In genomic region chr9:123893146-123893545, GRCh38 we compare ENCODE assay signal across 27 cellular contexts.
"Had no signal": no experiment of that assay in that cellular context is flagged by ENCODE, and none has a peak within 500 bp of the region (broad histone marks: within the 10 kb centered on the region; RNA-seq: fewer than 3 reads in every experiment).

No MANE protein-coding gene starts in this region.

- ATAC-seq: activated CD4-positive, CD25-positive, alpha-beta regulatory T cell treated with anti-CD3 and anti-CD28 coated beads, Interleukin-2, amount 50 U/mL, for 24 hours; activated CD8-positive, alpha-beta T cell treated with anti-CD3 and anti-CD28 coated beads, Interleukin-2, amount 10 ng/mL, durations not matched to agents 7 days and 5 days; Panc1; Right ventricle myocardium inferior; T-cell had no signal

- H3K4me3 Mint-ChIP-seq: activated CD8-positive, alpha-beta T cell treated with anti-CD3 and anti-CD28 coated beads, Interleukin-2, amount 10 ng/mL, durations not matched to agents 7 days and 5 days; activated naive CD8-positive, alpha-beta T cell treated with anti-CD3 and anti-CD28 coated beads, Interleukin-2, amount 10 ng/mL, durations not matched to agents 7 days and 5 days; central memory CD8-positive, alpha-beta T cell; T-cell had no signal

- H3K36me3 Mint-ChIP-seq: activated naive CD8-positive, alpha-beta T cell treated with anti-CD3 and anti-CD28 coated beads, Interleukin-2, amount 10 ng/mL, durations not matched to agents 7 days and 5 days had no signal

- H3K4me1 Mint-ChIP-seq: activated naive CD8-positive, alpha-beta T cell treated with anti-CD3 and anti-CD28 coated beads, Interleukin-2, amount 10 ng/mL, durations not matched to agents 7 days and 5 days had no signal

- DNase-seq: activated CD4-positive, alpha-beta T cell treated with anti-CD3 and anti-CD28 coated beads for 48 hours; activated CD4-positive, alpha-beta T cell treated with anti-CD3 and anti-CD28 coated beads, Interleukin-2, amount 50 U/mL, for 4 hours; activated CD8-positive, alpha-beta memory T cell treated with anti-CD3 and anti-CD28 coated beads, Interleukin-2, amount 50 U/mL, for 48 hours; activated CD8-positive, alpha-beta T cell treated with anti-CD3 and anti-CD28 coated beads, Interleukin-2, amount 10 ng/mL, durations not matched to agents 7 days and 5 days; activated naive CD4-positive, alpha-beta T cell treated with anti-CD3 and anti-CD28 coated beads, Interleukin-2, amount 50 U/mL, for 16 hours; activated naive CD8-positive, alpha-beta T cell treated with anti-CD3 and anti-CD28 coated beads, Interleukin-2, amount 10 ng/mL, durations not matched to agents 7 days and 5 days; activated T-cell treated with anti-CD3 and anti-CD28 coated beads, Interleukin-2, amount 50 U/mL, for 1 hour; adrenal gland; anterior cingulate cortex; NCI-H1092; NCI-H1930; NCI-H2107; NCI-H2171 treated with DMSO at 0.1 percent for 48 hours; NCI-H226; NCI-H526; NCI-H82; OCI-M1; RPMI8226; T-cell; WERI-Rb-1 had no signal

- H3K9me3 ChIP-seq: adrenal gland had no signal

- H3K27ac Mint-ChIP-seq: activated CD8-positive, alpha-beta T cell treated with anti-CD3 and anti-CD28 coated beads, Interleukin-2, amount 10 ng/mL, durations not matched to agents 7 days and 5 days; activated naive CD8-positive, alpha-beta T cell treated with anti-CD3 and anti-CD28 coated beads, Interleukin-2, amount 10 ng/mL, durations not matched to agents 7 days and 5 days; T-cell had no signal

- H3K9ac ChIP-seq: KMS-11 had no signal

- H3K4me1 ChIP-seq: adrenal gland had no signal

- H3K27me3 ChIP-seq: adrenal gland had no signal

- H3K4me2 ChIP-seq: KMS-11 had no signal

- H3K4me3 ChIP-seq: adrenal gland, SK-N-MC had no signal

- H3K27ac ChIP-seq: adrenal gland, KMS-11, SK-N-MC, WERI-Rb-1 had no signal

- H3K27me3 Mint-ChIP-seq: activated naive CD8-positive, alpha-beta T cell treated with anti-CD3 and anti-CD28 coated beads, Interleukin-2, amount 10 ng/mL, durations not matched to agents 7 days and 5 days; central memory CD8-positive, alpha-beta T cell; T-cell had no signal

- H3K9me3 Mint-ChIP-seq: activated naive CD8-positive, alpha-beta T cell treated with anti-CD3 and anti-CD28 coated beads, Interleukin-2, amount 10 ng/mL, durations not matched to agents 7 days and 5 days; central memory CD8-positive, alpha-beta T cell; T-cell had no signal

- FAIRE-seq: bronchial epithelial cell had no signal

- H3K36me3 ChIP-seq: adrenal gland, WERI-Rb-1 had no signal
